ENCODE assay signal across 6 cellular contexts in the genomic region with DNA sequence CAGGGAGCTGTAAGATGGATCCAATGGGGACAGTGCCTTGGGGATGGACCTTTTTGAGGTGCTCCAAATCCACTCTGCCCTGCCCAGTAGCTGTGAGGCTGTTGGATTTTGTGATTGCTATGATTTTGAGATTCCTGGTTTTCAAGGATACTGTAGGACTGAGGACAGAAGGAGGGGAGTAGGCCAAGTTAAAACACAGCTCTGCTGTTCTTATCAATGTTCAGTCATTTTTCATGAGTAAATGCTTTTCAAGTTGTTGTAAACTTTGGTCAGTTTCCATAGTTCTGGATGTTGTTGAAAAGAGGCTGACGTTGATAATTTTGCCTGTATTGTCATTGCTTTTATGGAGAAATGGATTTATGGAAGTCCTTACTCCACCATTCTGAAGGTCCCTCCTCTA.
"Had no signal": no experiment of that assay in that cellular context is flagged by ENCODE, and none has a peak within 500 bp of the region (broad histone marks: within the 10 kb centered on the region; RNA-seq: fewer than 3 reads in every experiment).

No MANE protein-coding gene starts in this region.

- H3K4me2 ChIP-seq: GM23338 had no signal

- DNase-seq: H9, HCEC 1CT, HFFc6, IMR-90 had no signal

- H3K4me3 ChIP-seq: GM23338, K562 had no signal

- ATAC-seq: GM23338, K562 had no signal
